ENCODE assay signal across 1 cellular context in the genomic region with DNA sequence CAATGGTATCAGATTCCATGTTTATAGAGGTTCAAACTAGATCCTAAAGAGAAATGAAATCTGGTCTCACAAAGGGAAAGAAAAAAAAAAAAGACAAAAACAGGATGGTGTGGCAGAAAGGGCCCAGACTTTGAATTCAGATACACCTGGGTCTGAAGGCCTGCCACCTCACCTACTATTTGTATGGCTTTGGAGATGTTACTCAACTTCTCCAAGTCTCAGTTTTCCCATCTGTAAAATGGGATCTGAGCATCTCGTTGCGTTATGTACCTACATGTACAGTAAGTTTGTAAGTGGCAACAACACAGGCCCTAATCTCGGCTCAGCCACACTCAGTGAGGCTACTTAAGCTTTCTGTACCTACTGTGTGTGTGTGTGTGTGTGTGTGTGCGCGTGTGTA.
TF ChIP-seq lines count a peak whose summit lies in the region.

No MANE protein-coding gene starts in this region.

TF ChIP-seq in HepG2, 621 proteins besides CTCF, POLR2A, EP300 and RAD21 (continued from another document):
- TF ChIP-seq, protein P1, sequence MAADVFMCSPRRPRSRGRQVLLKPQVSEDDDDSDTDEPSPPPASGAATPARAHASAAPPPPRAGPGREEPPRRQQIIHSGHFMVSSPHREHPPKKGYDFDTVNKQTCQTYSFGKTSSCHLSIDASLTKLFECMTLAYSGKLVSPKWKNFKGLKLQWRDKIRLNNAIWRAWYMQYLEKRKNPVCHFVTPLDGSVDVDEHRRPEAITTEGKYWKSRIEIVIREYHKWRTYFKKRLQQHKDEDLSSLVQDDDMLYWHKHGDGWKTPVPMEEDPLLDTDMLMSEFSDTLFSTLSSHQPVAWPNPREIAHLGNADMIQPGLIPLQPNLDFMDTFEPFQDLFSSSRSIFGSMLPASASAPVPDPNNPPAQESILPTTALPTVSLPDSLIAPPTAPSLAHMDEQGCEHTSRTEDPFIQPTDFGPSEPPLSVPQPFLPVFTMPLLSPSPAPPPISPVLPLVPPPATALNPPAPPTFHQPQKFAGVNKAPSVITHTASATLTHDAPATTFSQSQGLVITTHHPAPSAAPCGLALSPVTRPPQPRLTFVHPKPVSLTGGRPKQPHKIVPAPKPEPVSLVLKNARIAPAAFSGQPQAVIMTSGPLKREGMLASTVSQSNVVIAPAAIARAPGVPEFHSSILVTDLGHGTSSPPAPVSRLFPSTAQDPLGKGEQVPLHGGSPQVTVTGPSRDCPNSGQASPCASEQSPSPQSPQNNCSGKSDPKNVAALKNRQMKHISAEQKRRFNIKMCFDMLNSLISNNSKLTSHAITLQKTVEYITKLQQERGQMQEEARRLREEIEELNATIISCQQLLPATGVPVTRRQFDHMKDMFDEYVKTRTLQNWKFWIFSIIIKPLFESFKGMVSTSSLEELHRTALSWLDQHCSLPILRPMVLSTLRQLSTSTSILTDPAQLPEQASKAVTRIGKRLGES (CRISPR knock-in tag; IDR thresholded peaks at IDR 0.05; ENCODE audit: borderline replicate concordance), result no peak
- TF ChIP-seq SATB2 (CRISPR knock-in tag; IDR thresholded peaks at IDR 0.05) (no peak), MEIS2 (CRISPR knock-in tag; IDR thresholded peaks at IDR 0.05) (no peak)
